ENCODE assay signal across 1 cellular context in the genomic region with DNA sequence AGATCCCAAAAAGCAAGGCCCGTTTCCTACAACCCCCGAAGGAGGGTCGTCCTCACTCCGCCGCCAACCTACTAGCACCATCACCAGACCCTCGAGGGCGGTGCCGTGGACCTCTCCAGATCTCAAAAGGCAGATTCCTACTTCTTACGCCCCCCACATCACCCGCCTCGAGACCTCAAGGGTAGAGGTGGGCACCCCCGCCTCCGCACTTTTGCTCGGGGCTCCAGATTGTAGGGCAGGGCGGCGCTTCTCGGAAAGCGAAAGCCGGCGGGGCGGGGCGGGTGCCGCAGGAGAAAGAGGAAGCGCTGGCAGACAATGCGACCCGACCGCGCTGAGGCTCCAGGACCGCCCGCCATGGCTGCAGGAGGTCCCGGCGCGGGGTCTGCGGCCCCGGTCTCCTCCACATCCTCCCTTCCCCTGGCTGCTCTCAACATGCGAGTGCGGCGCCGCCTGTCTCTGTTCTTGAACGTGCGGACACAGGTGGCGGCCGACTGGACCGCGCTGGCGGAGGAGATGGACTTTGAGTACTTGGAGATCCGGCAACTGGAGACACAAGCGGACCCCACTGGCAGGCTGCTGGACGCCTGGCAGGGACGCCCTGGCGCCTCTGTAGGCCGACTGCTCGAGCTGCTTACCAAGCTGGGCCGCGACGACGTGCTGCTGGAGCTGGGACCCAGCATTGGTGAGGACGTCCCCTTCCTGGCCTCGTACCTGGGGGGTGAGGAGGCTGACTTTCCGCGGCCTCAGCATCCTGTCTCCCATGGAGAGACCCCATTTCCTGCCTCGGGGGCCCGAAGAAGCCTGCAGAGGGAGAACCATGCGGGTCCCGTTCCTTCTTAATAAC.
A peak's percentile ranks its signal among the peaks of the same experiment; 100 is the strongest.
TF ChIP-seq lines count a peak whose summit lies in the region.

MYD88 (plus strand) TSS at position 315 of the 844 bp plus-strand sequence; CDS start at position 355, 40 bp downstream.

TF ChIP-seq in K562, 482 proteins besides CTCF, POLR2A, EP300 and RAD21 (continued from another document):
- TF ChIP-seq, protein P1, sequence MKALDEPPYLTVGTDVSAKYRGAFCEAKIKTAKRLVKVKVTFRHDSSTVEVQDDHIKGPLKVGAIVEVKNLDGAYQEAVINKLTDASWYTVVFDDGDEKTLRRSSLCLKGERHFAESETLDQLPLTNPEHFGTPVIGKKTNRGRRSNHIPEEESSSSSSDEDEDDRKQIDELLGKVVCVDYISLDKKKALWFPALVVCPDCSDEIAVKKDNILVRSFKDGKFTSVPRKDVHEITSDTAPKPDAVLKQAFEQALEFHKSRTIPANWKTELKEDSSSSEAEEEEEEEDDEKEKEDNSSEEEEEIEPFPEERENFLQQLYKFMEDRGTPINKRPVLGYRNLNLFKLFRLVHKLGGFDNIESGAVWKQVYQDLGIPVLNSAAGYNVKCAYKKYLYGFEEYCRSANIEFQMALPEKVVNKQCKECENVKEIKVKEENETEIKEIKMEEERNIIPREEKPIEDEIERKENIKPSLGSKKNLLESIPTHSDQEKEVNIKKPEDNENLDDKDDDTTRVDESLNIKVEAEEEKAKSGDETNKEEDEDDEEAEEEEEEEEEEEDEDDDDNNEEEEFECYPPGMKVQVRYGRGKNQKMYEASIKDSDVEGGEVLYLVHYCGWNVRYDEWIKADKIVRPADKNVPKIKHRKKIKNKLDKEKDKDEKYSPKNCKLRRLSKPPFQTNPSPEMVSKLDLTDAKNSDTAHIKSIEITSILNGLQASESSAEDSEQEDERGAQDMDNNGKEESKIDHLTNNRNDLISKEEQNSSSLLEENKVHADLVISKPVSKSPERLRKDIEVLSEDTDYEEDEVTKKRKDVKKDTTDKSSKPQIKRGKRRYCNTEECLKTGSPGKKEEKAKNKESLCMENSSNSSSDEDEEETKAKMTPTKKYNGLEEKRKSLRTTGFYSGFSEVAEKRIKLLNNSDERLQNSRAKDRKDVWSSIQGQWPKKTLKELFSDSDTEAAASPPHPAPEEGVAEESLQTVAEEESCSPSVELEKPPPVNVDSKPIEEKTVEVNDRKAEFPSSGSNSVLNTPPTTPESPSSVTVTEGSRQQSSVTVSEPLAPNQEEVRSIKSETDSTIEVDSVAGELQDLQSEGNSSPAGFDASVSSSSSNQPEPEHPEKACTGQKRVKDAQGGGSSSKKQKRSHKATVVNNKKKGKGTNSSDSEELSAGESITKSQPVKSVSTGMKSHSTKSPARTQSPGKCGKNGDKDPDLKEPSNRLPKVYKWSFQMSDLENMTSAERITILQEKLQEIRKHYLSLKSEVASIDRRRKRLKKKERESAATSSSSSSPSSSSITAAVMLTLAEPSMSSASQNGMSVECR (CRISPR knock-in tag; IDR thresholded peaks at IDR 0.05) = peak; percentile 79; the same call in 1 of the 2 replicates
- TF ChIP-seq ZNF551 (CRISPR knock-in tag; IDR thresholded peaks at IDR 0.05) (no peak), NFRKB (IDR thresholded peaks at IDR 0.05; ENCODE audit: low read depth) (0 out of 2 replicates have a peak, but pooled peaks have one; percentile 62), KAT7 (CRISPR knock-in tag; IDR thresholded peaks at IDR 0.05; ENCODE audit: borderline replicate concordance) (0 out of 2 replicates have a peak, but pooled peaks have one; percentile 33), VEZF1 (CRISPR knock-in tag; IDR thresholded peaks at IDR 0.05) (peak; percentile 72; the same call in 1 of the 2 replicates), MXI1 (IDR thresholded peaks at IDR 0.05; ENCODE audit: low read depth, low read length) (0 out of 2 replicates have a peak, but pooled peaks have one; percentile 60), NR1H2 (CRISPR knock-in tag; IDR thresholded peaks at IDR 0.05) (peak; percentile 93; the same call in 1 of the 2 replicates), ZNF140 (CRISPR knock-in tag; IDR thresholded peaks at IDR 0.05) (no peak), SMARCA4 (IDR thresholded peaks at IDR 0.05) (peak; percentile 60), YY1 (IDR thresholded peaks at IDR 0.05; ENCODE audit: borderline replicate concordance in 1 of 3, control insufficient read depth in 1 of 3, extremely low read depth in 1 of 3, insufficient read depth in 3 of 3, insufficient read length in 1 of 3, insufficient replicate concordance in 2 of 3, low read depth in 1 of 3, low read length in 2 of 3) (peak; percentile 44 to 89 (median 87)), SOX6 (IDR thresholded peaks at IDR 0.05) (peak; percentile 30; the same call in 1 of the 2 replicates), AFF4 (CRISPR knock-in tag; IDR thresholded peaks at IDR 0.05) (peak; percentile 48; the same call in 1 of the 2 replicates)
- TF ChIP-seq, protein P2, sequence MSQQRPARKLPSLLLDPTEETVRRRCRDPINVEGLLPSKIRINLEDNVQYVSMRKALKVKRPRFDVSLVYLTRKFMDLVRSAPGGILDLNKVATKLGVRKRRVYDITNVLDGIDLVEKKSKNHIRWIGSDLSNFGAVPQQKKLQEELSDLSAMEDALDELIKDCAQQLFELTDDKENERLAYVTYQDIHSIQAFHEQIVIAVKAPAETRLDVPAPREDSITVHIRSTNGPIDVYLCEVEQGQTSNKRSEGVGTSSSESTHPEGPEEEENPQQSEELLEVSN (IDR thresholded peaks at IDR 0.05; ENCODE audit: borderline replicate concordance in 1 of 2, extremely low read depth in 1 of 2, insufficient read depth in 1 of 2, insufficient read length in 1 of 2, low read depth in 1 of 2, low read length in 1 of 2, poor library complexity in 1 of 2, severe bottlenecking in 1 of 2) = peak in 1 of 2 experiments; percentile 49
- TF ChIP-seq, protein P3, sequence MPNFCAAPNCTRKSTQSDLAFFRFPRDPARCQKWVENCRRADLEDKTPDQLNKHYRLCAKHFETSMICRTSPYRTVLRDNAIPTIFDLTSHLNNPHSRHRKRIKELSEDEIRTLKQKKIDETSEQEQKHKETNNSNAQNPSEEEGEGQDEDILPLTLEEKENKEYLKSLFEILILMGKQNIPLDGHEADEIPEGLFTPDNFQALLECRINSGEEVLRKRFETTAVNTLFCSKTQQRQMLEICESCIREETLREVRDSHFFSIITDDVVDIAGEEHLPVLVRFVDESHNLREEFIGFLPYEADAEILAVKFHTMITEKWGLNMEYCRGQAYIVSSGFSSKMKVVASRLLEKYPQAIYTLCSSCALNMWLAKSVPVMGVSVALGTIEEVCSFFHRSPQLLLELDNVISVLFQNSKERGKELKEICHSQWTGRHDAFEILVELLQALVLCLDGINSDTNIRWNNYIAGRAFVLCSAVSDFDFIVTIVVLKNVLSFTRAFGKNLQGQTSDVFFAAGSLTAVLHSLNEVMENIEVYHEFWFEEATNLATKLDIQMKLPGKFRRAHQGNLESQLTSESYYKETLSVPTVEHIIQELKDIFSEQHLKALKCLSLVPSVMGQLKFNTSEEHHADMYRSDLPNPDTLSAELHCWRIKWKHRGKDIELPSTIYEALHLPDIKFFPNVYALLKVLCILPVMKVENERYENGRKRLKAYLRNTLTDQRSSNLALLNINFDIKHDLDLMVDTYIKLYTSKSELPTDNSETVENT (CRISPR knock-in tag; IDR thresholded peaks at IDR 0.05) = peak; percentile 61
